ENCODE assay signal across 9 cellular contexts in genomic region chr11:45921561-45922424, GRCh38. TPM values are rescaled to one million over a fixed set of nuclear protein-coding genes. Genes with fewer than 3 reads are reported as not detected.
DNase-seq lines count a peak whose midpoint lies in the region; ATAC-seq, FAIRE-seq and TF ChIP-seq lines count a peak whose summit lies in the region.
"Had no signal": no experiment of that assay in that cellular context is flagged by ENCODE, and none has a peak within 500 bp of the region (broad histone marks: within the 10 kb centered on the region; RNA-seq: fewer than 3 reads in every experiment).

No MANE protein-coding gene starts in this region.

- no peak overlapping the region for H4K91ac ChIP-seq in H9 (ENCODE audit: insufficient read length, low read depth, low read length)

- peak overlapping the region; percentile 3 for H3K9ac ChIP-seq in H9 (ENCODE audit: extremely low read depth, insufficient read length, low read length)

- no peak overlapping the region for H2BK12ac ChIP-seq in H9 (ENCODE audit: insufficient read length, low read depth, low read length)

- H3K4me3 ChIP-seq in dorsolateral prefrontal cortex: peak overlapping the region in 53 of 59 donors; percentile 1 to 60 (median 34)

- DNase-seq in H9 (peak; percentile 98), NCI-H526 (lab: John Stamatoyannopoulos, UW) (peak; percentile 88 to 98), dorsolateral prefrontal cortex (peak in 5 of 10 donors; percentile 19 to 47 (median 43)), natural killer cell (no peak), SIG-M5 (lab: John Stamatoyannopoulos, UW) (no peak), GM19239 (ENCODE audit: insufficient read length, low spot score) (no peak), UCSD-AML1 (lab: John Stamatoyannopoulos, UW; ENCODE audit: unreplicated experiment) (no peak), CD1c-positive myeloid dendritic cell (ENCODE audit: extremely low spot score) (no peak)

- H2AFZ ChIP-seq in H9 (ENCODE audit: low read length): no peak overlapping the region

- H4K20me1 ChIP-seq in H9 (ENCODE audit: control insufficient read depth, insufficient read depth, insufficient read length): no peaks in the 10 kb centered on the region

- TF ChIP-seq CTCF in H9 (conservative IDR thresholded peaks at IDR 0.05): no peak
- no peak for TF ChIP-seq CTCF in dorsolateral prefrontal cortex (IDR thresholded peaks at IDR 0.05 in 54 of 56, conservative IDR thresholded peaks at IDR 0.05 in 2 of 56; ENCODE audit: low read depth in 1 of 56, partially characterized antibody in 56 of 56)
- no peak for TF ChIP-seq CTCF in natural killer cell (IDR thresholded peaks at IDR 0.05)

- H3K4me2 ChIP-seq in H9 (ENCODE audit: insufficient read depth, insufficient read length, low read length): peak overlapping the region; percentile 45

- H2BK15ac ChIP-seq in H9 (ENCODE audit: low read depth, low read length): no peak overlapping the region

- H3K36me3 Mint-ChIP-seq in H9 (ENCODE audit: insufficient read depth in 1 of 3, low read depth in 3 of 3) (peaks cover 18 to 26% (median 24%) of the 10 kb centered on the region in 3 experiments), natural killer cell (no peaks in the 10 kb centered on the region)

- H2BK20ac ChIP-seq in H9 (ENCODE audit: low read depth, low read length, poor library complexity, severe bottlenecking): no peak overlapping the region

- H2BK120ac ChIP-seq in H9 (ENCODE audit: low read depth, low read length, poor library complexity, severe bottlenecking): no peak overlapping the region

- intact Hi-C loops in dorsolateral prefrontal cortex (cut with DNase I): no loop called here
- intact Hi-C loops in natural killer cell (cut with micrococcal nuclease): no loop called here

- no peak overlapping the region for H2AK5ac ChIP-seq in H9 (ENCODE audit: insufficient read length, low read length)

- H3K14ac ChIP-seq in H9 (ENCODE audit: insufficient read depth, low read length): peak overlapping the region; percentile 77

- H3K27ac Mint-ChIP-seq in H9: peak overlapping the region; percentile 90 to 98 (median 95)
- H3K27ac Mint-ChIP-seq in natural killer cell: no peak overlapping the region

- H3K27ac ChIP-seq in H9 (ENCODE audit: insufficient read length, low read depth, low read length): no peak overlapping the region
- H3K27ac ChIP-seq in dorsolateral prefrontal cortex: peak overlapping the region in 13 of 59 donors; percentile 1 to 69 (median 35)

- H3T11ph ChIP-seq in H9 (ENCODE audit: low read length): no peak overlapping the region

- H3K9me3 Mint-ChIP-seq in H9 (no peaks in the 10 kb centered on the region; a peak in 1 of 5 replicates), natural killer cell (no peaks in the 10 kb centered on the region)

- H3K79me1 ChIP-seq in H9 (ENCODE audit: insufficient read depth, low read depth, low read length, poor library complexity, severe bottlenecking): no peaks in the 10 kb centered on the region

- H3K18ac ChIP-seq in H9 (ENCODE audit: insufficient read length, low read depth, low read length): peak overlapping the region; percentile 69

- H2BK5ac ChIP-seq in H9 (ENCODE audit: insufficient read length, low read length): no peak overlapping the region

- H3K27me3 Mint-ChIP-seq in H9 (ENCODE audit: low read depth): peaks cover 2% of the 10 kb centered on the region; the same call in 1 of the 2 replicates
- H3K27me3 Mint-ChIP-seq in natural killer cell (ENCODE audit: low read depth in 2 of 2): peaks cover 6 to 10% of the 10 kb centered on the region in 2 donors

- H3K4ac ChIP-seq in H9 (ENCODE audit: low read depth, low read length): no peak overlapping the region

- no peak for FAIRE-seq in GM19239 (lab: Jason Lieb, UNC)

- ATAC-seq in natural killer cell: no peak

- H3K9me3 ChIP-seq in H9 (ENCODE audit: control insufficient read depth, low read depth, low read length): no peaks in the 10 kb centered on the region

- no peak overlapping the region for H4K8ac ChIP-seq in H9 (replicated peaks; ENCODE audit: insufficient read length, low read depth, low read length)

- no CpG with 5 or more reads among the region's 54 CpGs for WGBS in H9 (ENCODE audit: extremely low coverage, insufficient read length, low lambda C conversion rate)

- H3K23me2 ChIP-seq in H9 (ENCODE audit: insufficient read length, low read depth, low read length, poor library complexity, severe bottlenecking): peaks cover 8% of the 10 kb centered on the region

- no peak overlapping the region for H4K5ac ChIP-seq in H9 (ENCODE audit: insufficient read length, low read depth, low read length)

- H3K56ac ChIP-seq in H9 (ENCODE audit: insufficient read length, low read depth, low read length): no peak overlapping the region

- H3K4me1 ChIP-seq in H9 (ENCODE audit: insufficient read depth, low read length): no peaks in the 10 kb centered on the region

- no peak overlapping the region for H3K23ac ChIP-seq in H9 (ENCODE audit: insufficient read length, low read depth, low read length)

- H3K27me3 ChIP-seq in H9 (ENCODE audit: insufficient read depth, low read length) (no peaks in the 10 kb centered on the region; the same call in 1 of the 2 replicates), dorsolateral prefrontal cortex (peaks cover 0 to 24% (median 13%) of the 10 kb centered on the region in 45 donors)

- H3K4me1 Mint-ChIP-seq in H9 (peaks cover 35 to 48% of the 10 kb centered on the region in 2 experiments), natural killer cell (peaks cover 24 to 40% of the 10 kb centered on the region in 2 donors)

- peak overlapping the region; percentile 66 to 81 for H3K4me3 Mint-ChIP-seq in H9
- H3K4me3 Mint-ChIP-seq in natural killer cell: peak overlapping the region; percentile 77

- no peaks in the 10 kb centered on the region; the same call in 1 of the 2 replicates for H3K79me2 ChIP-seq in H9 (ENCODE audit: insufficient read depth, low read length)

RNA-seq across cellular contexts. Expression of gene LARGE2, which starts 0.7 kb away (rescaled TPM):
- total RNA-seq in H9 (2021) (95.6 and 108 TPM in 2 replicates), dorsolateral prefrontal cortex (1 to 10 TPM in 1 of 120 experiments, under 1 TPM in 5, not detected in 114; 0.29 to 1.3 (median 0.40) TPM), natural killer cell (1 to 10 TPM in 2 of 3 donors, under 1 TPM in 1; 0.40 to 1.7 (median 1.0) TPM)
- total RNA-seq: HT1080 had no signal

RNA-seq across cellular contexts. Expression of gene PEX16, which starts 4.1 kb away (rescaled TPM):
- total RNA-seq in H9 (2021) (28.6 and 30.8 TPM in 2 replicates), dorsolateral prefrontal cortex (10 to 100 TPM; 26.7 to 59.7 (median 43.8) TPM), natural killer cell (10 to 100 TPM; 61.3 to 75.8 (median 67.6) TPM)

RNA-seq across cellular contexts. Expression of gene FREY1, which starts 14.7 kb away (rescaled TPM):
- total RNA-seq in H9 (2021): 2.1 and 2.2 TPM in 2 replicates
- 1 to 10 TPM in 60 of 120 experiments, under 1 TPM in 23, not detected in 37; 0.59 to 5.0 (median 1.4) TPM for total RNA-seq in dorsolateral prefrontal cortex
- 1 to 10 TPM; 3.7 to 6.8 (median 3.9) TPM for total RNA-seq in natural killer cell

RNA-seq across cellular contexts. Expression of gene MAPK8IP1, which starts 36.3 kb away (rescaled TPM):
- 30.1 and 30.2 TPM in 2 replicates for total RNA-seq in H9 (2021)
- 100 to 1,000 TPM; 164 to 333 (median 223) TPM for total RNA-seq in dorsolateral prefrontal cortex
- total RNA-seq in natural killer cell: 10 to 100 TPM in 2 of 3 donors, 1 to 10 TPM in 1; 9.7 to 21.5 (median 13.9) TPM

Comparison
In these comparisons a context has a peak if more than half of its experiments do, and no peak if none do; other contexts are left out.
1. DNase-seq: peak in H9 (single experiment) and NCI-H526 (2 of 2); none in natural killer cell (single experiment), SIG-M5 (single experiment), GM19239 (single experiment), UCSD-AML1 (single experiment) and CD1c-positive myeloid dendritic cell (single experiment).
2. H3K27ac Mint-ChIP-seq: peak in H9 (3 of 3); none in natural killer cell (0 of 2).
3. RNA of gene LARGE2, which starts 0.7 kb away (total RNA-seq): 95.6 to 108 TPM in H9; 0.40 to 1.7 TPM in natural killer cell and 0.29 to 1.3 TPM in dorsolateral prefrontal cortex; every median in the first group is over 10 times any median in the second.